ENCODE assay signal across 21 cellular contexts in the genomic region with DNA sequence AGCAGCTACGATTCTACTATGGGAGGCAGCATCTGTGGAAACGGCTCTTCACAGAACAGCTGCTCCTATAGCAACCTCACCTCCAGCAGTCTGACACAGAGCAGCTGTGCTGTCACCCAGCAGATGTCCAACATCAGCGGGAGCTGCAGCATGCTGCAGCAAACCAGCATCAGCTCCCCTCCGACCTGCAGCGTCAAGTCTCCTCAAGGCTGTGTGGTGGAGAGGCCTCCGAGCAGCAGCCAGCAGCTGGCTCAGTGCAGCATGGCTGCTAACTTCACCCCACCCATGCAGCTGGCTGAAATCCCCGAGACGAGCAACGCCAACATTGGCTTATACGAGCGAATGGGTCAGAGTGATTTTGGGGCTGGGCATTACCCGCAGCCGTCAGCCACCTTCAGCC.
DNase-seq lines count a peak whose midpoint lies in the region; ATAC-seq and TF ChIP-seq lines count a peak whose summit lies in the region.
"Had no signal": no experiment of that assay in that cellular context is flagged by ENCODE, and none has a peak within 500 bp of the region (broad histone marks: within the 10 kb centered on the region; RNA-seq: fewer than 3 reads in every experiment).

No MANE protein-coding gene starts in this region.

- peak overlapping the region; percentile 36 for H3K27ac Mint-ChIP-seq in activated T-helper 17 cell treated with anti-CD3 and anti-CD28 coated beads, Interleukin-2, amount 50 U/mL, for 72 hours
- no peak overlapping the region for H3K27ac Mint-ChIP-seq in CD8-positive, alpha-beta T cell
- H3K27ac Mint-ChIP-seq in activated CD8-positive, alpha-beta T cell treated with anti-CD3 and anti-CD28 coated beads, Interleukin-2, amount 10 ng/mL, durations not matched to agents 7 days and 5 days, result no peak overlapping the region
- H3K27ac Mint-ChIP-seq: T-helper 1 cell treated with Interleukin-12 subunit alpha and Interleukin-12 subunit beta and Interleukin-4 antibody, amounts not matched to agents 30 μg/mL and 1 μg/mL, for 36 hours had no signal

- peak; percentile 81 for DNase-seq in AG04450 (ENCODE audit: low read depth, low spot score)
- peak; percentile 33 for DNase-seq in left ventricle myocardium inferior
- DNase-seq in ovary, result peak; percentile 56 to 74 (median 68)
- DNase-seq in CD8-positive, alpha-beta T cell, result no peak
- no peak for DNase-seq in NCI-H1417 treated with DMSO at 0.1 percent for 48 hours (lab: John Stamatoyannopoulos, UW)
- no peak for DNase-seq in UCSD-AML1 (lab: John Stamatoyannopoulos, UW; ENCODE audit: unreplicated experiment)
- no peak for DNase-seq in activated CD8-positive, alpha-beta T cell treated with anti-CD3 and anti-CD28 coated beads, Interleukin-2, amount 10 ng/mL, durations not matched to agents 7 days and 5 days
- DNase-seq: activated CD4-positive, alpha-beta T cell treated with anti-CD3 and anti-CD28 coated beads for 48 hours; activated naive CD8-positive, alpha-beta T cell treated with anti-CD3 and anti-CD28 coated beads, Interleukin-2, amount 50 U/mL, for 24 hours; body of pancreas; effector memory CD8-positive, alpha-beta T cell; esophagus squamous epithelium; GM23248; Karpas-422; NCI-H2029; NCI-H446 treated with DMSO at 0.1 percent for 48 hours had no signal

- H3K9me3 ChIP-seq in AG04450 (ENCODE audit: control insufficient read depth, insufficient read depth, low read length) (no peaks in the 10 kb centered on the region), left ventricle myocardium inferior (replicated peaks) (no peaks in the 10 kb centered on the region), ovary (no peaks in the 10 kb centered on the region)
- H3K9me3 ChIP-seq in CD8-positive, alpha-beta T cell (ENCODE audit: low read length), result no peaks in the 10 kb centered on the region
- H3K9me3 ChIP-seq: A549, body of pancreas, esophagus squamous epithelium, SJSA1 had no signal

- CTCF ChIA-PET in AG04450 (lab: Charles Lee), result interaction anchor here (1.4 kb wide), 1 partner anchor 786 kb away, joined by 5 read pairs; no protein-coding TSS in a partner anchor
- CTCF ChIA-PET in CD8-positive, alpha-beta T cell (lab: Charles Lee), result interaction anchor here (0.8 kb wide), 1 partner anchor 10 kb away, joined by 3 read pairs; no protein-coding TSS in a partner anchor
- CTCF ChIA-PET in activated CD8-positive, alpha-beta T cell treated with anti-CD3 and anti-CD28 coated beads, Interleukin-2, amount 10 ng/mL, durations not matched to agents 7 days and 5 days (lab: Charles Lee), result interaction anchor here (1.5 to 1.6 kb wide), 2 partner anchors 9 to 10 kb away, joined by 4 to 5 read pairs; no protein-coding TSS in a partner anchor

- TF ChIP-seq EP300 in ovary (IDR thresholded peaks at IDR 0.05), result no peak

- POLR2A ChIA-PET in AG04450 (lab: Yijun Ruan, JAX), result interaction anchor here (0.6 to 1.3 kb wide), 3 partner anchors 9 to 119 kb away, joined by 3 to 6 read pairs (median 5); no protein-coding TSS in a partner anchor
- POLR2A ChIA-PET in CD8-positive, alpha-beta T cell (lab: Charles Lee), result no interaction called here
- POLR2A ChIA-PET in activated CD8-positive, alpha-beta T cell treated with anti-CD3 and anti-CD28 coated beads, Interleukin-2, amount 10 ng/mL, durations not matched to agents 7 days and 5 days (lab: Charles Lee), result no interaction called here

- no peak overlapping the region for H3K4me3 Mint-ChIP-seq in activated T-helper 17 cell treated with anti-CD3 and anti-CD28 coated beads, Interleukin-2, amount 50 U/mL, for 72 hours
- no peak overlapping the region for H3K4me3 Mint-ChIP-seq in CD8-positive, alpha-beta T cell
- H3K4me3 Mint-ChIP-seq in activated CD8-positive, alpha-beta T cell treated with anti-CD3 and anti-CD28 coated beads, Interleukin-2, amount 10 ng/mL, durations not matched to agents 7 days and 5 days, result no peak overlapping the region
- H3K4me3 Mint-ChIP-seq: activated naive CD8-positive, alpha-beta T cell treated with anti-CD3 and anti-CD28 coated beads, Interleukin-2, amount 50 U/mL, for 24 hours; effector memory CD8-positive, alpha-beta T cell; T-helper 1 cell treated with Interleukin-12 subunit alpha and Interleukin-12 subunit beta and Interleukin-4 antibody, amounts not matched to agents 30 μg/mL and 1 μg/mL, for 36 hours had no signal

- H3K4me3 ChIP-seq in AG04450 (ENCODE audit: low read depth, low read length), result no peak overlapping the region
- no peak overlapping the region for H3K4me3 ChIP-seq in left ventricle myocardium inferior
- no peak overlapping the region for H3K4me3 ChIP-seq in ovary
- no peak overlapping the region for H3K4me3 ChIP-seq in CD8-positive, alpha-beta T cell (ENCODE audit: low read depth, low read length)
- H3K4me3 ChIP-seq: A549, body of pancreas, esophagus squamous epithelium, GM23248, SJSA1 had no signal

- H3K36me3 ChIP-seq in left ventricle myocardium inferior, result peaks cover 60% of the 10 kb centered on the region
- no peaks in the 10 kb centered on the region for H3K36me3 ChIP-seq in ovary
- H3K36me3 ChIP-seq in CD8-positive, alpha-beta T cell (ENCODE audit: insufficient read depth, low read length), result peaks cover 29% of the 10 kb centered on the region

- 16 to 21% (median 21%) methylated on average over 12 to 13 of the region's 13 CpGs for WGBS in ovary, 3 donors

- no peak for ATAC-seq in activated T-helper 17 cell treated with anti-CD3 and anti-CD28 coated beads, Interleukin-2, amount 50 U/mL, for 72 hours (replicated peaks)
- ATAC-seq in CD8-positive, alpha-beta T cell, result no peak
- ATAC-seq in activated CD8-positive, alpha-beta T cell treated with anti-CD3 and anti-CD28 coated beads, Interleukin-2, amount 10 ng/mL, durations not matched to agents 7 days and 5 days, result no peak
- ATAC-seq: A549; activated naive CD8-positive, alpha-beta T cell treated with anti-CD3 and anti-CD28 coated beads, Interleukin-2, amount 50 U/mL, for 24 hours; body of pancreas; effector memory CD8-positive, alpha-beta T cell; Panc1 had no signal

- peaks cover 19% of the 10 kb centered on the region for H3K4me1 ChIP-seq in left ventricle myocardium inferior
- peaks cover 8% of the 10 kb centered on the region for H3K4me1 ChIP-seq in ovary (ENCODE audit: insufficient read depth)
- no peaks in the 10 kb centered on the region for H3K4me1 ChIP-seq in CD8-positive, alpha-beta T cell (ENCODE audit: insufficient read depth, low read length)
- H3K4me1 ChIP-seq: A549, SJSA1 had no signal

- peaks cover 62% of the 10 kb centered on the region for H3K36me3 Mint-ChIP-seq in activated T-helper 17 cell treated with anti-CD3 and anti-CD28 coated beads, Interleukin-2, amount 50 U/mL, for 72 hours (ENCODE audit: low read depth)
- peaks cover 63% of the 10 kb centered on the region for H3K36me3 Mint-ChIP-seq in CD8-positive, alpha-beta T cell
- peaks cover 38% of the 10 kb centered on the region for H3K36me3 Mint-ChIP-seq in activated CD8-positive, alpha-beta T cell treated with anti-CD3 and anti-CD28 coated beads, Interleukin-2, amount 10 ng/mL, durations not matched to agents 7 days and 5 days (ENCODE audit: low read depth)

- H3K27me3 Mint-ChIP-seq in activated T-helper 17 cell treated with anti-CD3 and anti-CD28 coated beads, Interleukin-2, amount 50 U/mL, for 72 hours, result no peaks in the 10 kb centered on the region
- no peaks in the 10 kb centered on the region for H3K27me3 Mint-ChIP-seq in CD8-positive, alpha-beta T cell (ENCODE audit: low read depth)
- no peaks in the 10 kb centered on the region for H3K27me3 Mint-ChIP-seq in activated CD8-positive, alpha-beta T cell treated with anti-CD3 and anti-CD28 coated beads, Interleukin-2, amount 10 ng/mL, durations not matched to agents 7 days and 5 days (ENCODE audit: low read depth)
- H3K27me3 Mint-ChIP-seq: activated naive CD8-positive, alpha-beta T cell treated with anti-CD3 and anti-CD28 coated beads, Interleukin-2, amount 50 U/mL, for 24 hours; effector memory CD8-positive, alpha-beta T cell had no signal

- peak overlapping the region; percentile 35 for H3K27ac ChIP-seq in AG04450 (ENCODE audit: low read depth, low read length)
- H3K27ac ChIP-seq in left ventricle myocardium inferior (replicated peaks), result no peak overlapping the region
- no peak overlapping the region for H3K27ac ChIP-seq in ovary
- H3K27ac ChIP-seq in CD8-positive, alpha-beta T cell (ENCODE audit: low read depth, low read length), result no peak overlapping the region
- H3K27ac ChIP-seq: A549, body of pancreas, esophagus squamous epithelium, GM23248, SJSA1 had no signal

- TF ChIP-seq CTCF in AG04450 (IDR thresholded peaks at IDR 0.05; ENCODE audit: low read depth, low read length) (no peak), left ventricle myocardium inferior (IDR thresholded peaks at IDR 0.05; ENCODE audit: borderline replicate concordance) (no peak), ovary (IDR thresholded peaks at IDR 0.05) (no peak)
- no peak for TF ChIP-seq CTCF in CD8-positive, alpha-beta T cell (IDR thresholded peaks at IDR 0.05)

- H3K27me3 ChIP-seq in AG04450 (ENCODE audit: control insufficient read depth, insufficient read depth, low read length) (no peaks in the 10 kb centered on the region), left ventricle myocardium inferior (ENCODE audit: low read depth) (no peaks in the 10 kb centered on the region), ovary (no peaks in the 10 kb centered on the region)
- no peaks in the 10 kb centered on the region for H3K27me3 ChIP-seq in CD8-positive, alpha-beta T cell (ENCODE audit: insufficient read depth, low read length)
- H3K27me3 ChIP-seq: body of pancreas, esophagus squamous epithelium, SJSA1 had no signal

- intact Hi-C loops in left ventricle myocardium inferior (cut with micrococcal nuclease), result no loop called here
- intact Hi-C loops in ovary (cut with DNase I), result loop anchor here in 1 of 4 donors (10.0 kb wide), 1 partner anchor 765 kb away; no protein-coding TSS in a partner anchor
- intact Hi-C loops in CD8-positive, alpha-beta T cell (cut with DNase I, micrococcal nuclease), result no loop called here

- no peaks in the 10 kb centered on the region for H3K9me3 Mint-ChIP-seq in activated T-helper 17 cell treated with anti-CD3 and anti-CD28 coated beads, Interleukin-2, amount 50 U/mL, for 72 hours
- no peaks in the 10 kb centered on the region for H3K9me3 Mint-ChIP-seq in CD8-positive, alpha-beta T cell
- no peaks in the 10 kb centered on the region for H3K9me3 Mint-ChIP-seq in activated CD8-positive, alpha-beta T cell treated with anti-CD3 and anti-CD28 coated beads, Interleukin-2, amount 10 ng/mL, durations not matched to agents 7 days and 5 days (ENCODE audit: insufficient read depth)
- H3K9me3 Mint-ChIP-seq: activated naive CD8-positive, alpha-beta T cell treated with anti-CD3 and anti-CD28 coated beads, Interleukin-2, amount 50 U/mL, for 24 hours; effector memory CD8-positive, alpha-beta T cell; T-helper 1 cell treated with Interleukin-12 subunit alpha and Interleukin-12 subunit beta and Interleukin-4 antibody, amounts not matched to agents 30 μg/mL and 1 μg/mL, for 36 hours had no signal

- TF ChIP-seq POLR2A in ovary (IDR thresholded peaks at IDR 0.05), result no peak

- peaks cover 19% of the 10 kb centered on the region for H3K4me1 Mint-ChIP-seq in activated T-helper 17 cell treated with anti-CD3 and anti-CD28 coated beads, Interleukin-2, amount 50 U/mL, for 72 hours
- H3K4me1 Mint-ChIP-seq in CD8-positive, alpha-beta T cell (ENCODE audit: low read depth), result peaks cover 7% of the 10 kb centered on the region
- H3K4me1 Mint-ChIP-seq in activated CD8-positive, alpha-beta T cell treated with anti-CD3 and anti-CD28 coated beads, Interleukin-2, amount 10 ng/mL, durations not matched to agents 7 days and 5 days (ENCODE audit: low read depth), result peaks cover 14% of the 10 kb centered on the region

Comparison
In these comparisons a context has a peak if more than half of its experiments do, and no peak if none do; other contexts are left out.
1. DNase-seq: peak in AG04450 (single experiment), left ventricle myocardium inferior (single experiment) and ovary (5 of 5); none in CD8-positive, alpha-beta T cell (0 of 7), NCI-H1417 treated with DMSO at 0.1 percent for 48 hours (single experiment), UCSD-AML1 (single experiment) and activated CD8-positive, alpha-beta T cell treated with anti-CD3 and anti-CD28 coated beads, Interleukin-2, amount 10 ng/mL, durations not matched to agents 7 days and 5 days (single experiment).